ENCODE assay signal across 15 cellular contexts in genomic region chr10:25707541-25707940, GRCh38.
DNase-seq lines count a peak whose midpoint lies in the region; ATAC-seq and TF ChIP-seq lines count a peak whose summit lies in the region.
"Had no signal": no experiment of that assay in that cellular context is flagged by ENCODE, and none has a peak within 500 bp of the region (broad histone marks: within the 10 kb centered on the region; RNA-seq: fewer than 3 reads in every experiment).

No MANE protein-coding gene starts in this region.

- TF ChIP-seq CTCF in VCaP (conservative IDR thresholded peaks at IDR 0.05) = no peak
- TF ChIP-seq CTCF in osteocyte (IDR thresholded peaks at IDR 0.05) = no peak

- no peaks in the 10 kb centered on the region for H3K27me3 Mint-ChIP-seq in osteocyte (ENCODE audit: unreplicated experiment)

- H3K36me3 Mint-ChIP-seq in osteocyte (ENCODE audit: unreplicated experiment) = no peaks in the 10 kb centered on the region
- H3K36me3 Mint-ChIP-seq: CD4-positive, CD25-positive, alpha-beta regulatory T cell had no signal

- no peaks in the 10 kb centered on the region for H3K9me3 Mint-ChIP-seq in osteocyte (ENCODE audit: unreplicated experiment)
- H3K9me3 Mint-ChIP-seq: CD8-positive, alpha-beta memory T cell had no signal

- intact Hi-C loops in posterior cingulate gyrus (cut with DNase I) = no loop called here

- ATAC-seq in GM18519 (IDR thresholded peaks at IDR 0.05; ENCODE audit: low FRiP score, unreplicated experiment) = no peak

- DNase-seq in NCI-H82 (lab: John Stamatoyannopoulos, UW) (peak; percentile 91), osteocyte (ENCODE audit: extremely low spot score, unreplicated experiment) (peak; percentile 49), posterior cingulate gyrus (no peak), inferior parietal cortex (ENCODE audit: extremely low spot score) (no peak)
- DNase-seq: ACHN; BE2C; C1 segment of cervical spinal cord; CD4-positive, CD25-positive, alpha-beta regulatory T cell; CD8-positive, alpha-beta memory T cell; COR-L47; DMS153; DMS79; GDM1 had no signal

- no peak overlapping the region for H3K4me3 Mint-ChIP-seq in osteocyte (ENCODE audit: unreplicated experiment)
- H3K4me3 Mint-ChIP-seq: CD4-positive, CD25-positive, alpha-beta regulatory T cell; CD8-positive, alpha-beta memory T cell had no signal

- no peak overlapping the region for H3K27ac Mint-ChIP-seq in osteocyte (ENCODE audit: unreplicated experiment)
- H3K27ac Mint-ChIP-seq: CD4-positive, CD25-positive, alpha-beta regulatory T cell; CD8-positive, alpha-beta memory T cell had no signal

- peak overlapping the region; percentile 52; the same call in 1 of the 2 replicates for H3K27ac ChIP-seq in VCaP

- H3K4me1 Mint-ChIP-seq in osteocyte (ENCODE audit: unreplicated experiment) = no peaks in the 10 kb centered on the region
- H3K4me1 Mint-ChIP-seq: CD4-positive, CD25-positive, alpha-beta regulatory T cell; CD8-positive, alpha-beta memory T cell had no signal

Comparison
In these comparisons a context has a peak if more than half of its experiments do, and no peak if none do; other contexts are left out.
1. DNase-seq: peak in NCI-H82 (single experiment) and osteocyte (single experiment); none in posterior cingulate gyrus (0 of 10) and inferior parietal cortex (single experiment).